24 cellular contexts compared by ENCODE assay signal in the genomic region with DNA sequence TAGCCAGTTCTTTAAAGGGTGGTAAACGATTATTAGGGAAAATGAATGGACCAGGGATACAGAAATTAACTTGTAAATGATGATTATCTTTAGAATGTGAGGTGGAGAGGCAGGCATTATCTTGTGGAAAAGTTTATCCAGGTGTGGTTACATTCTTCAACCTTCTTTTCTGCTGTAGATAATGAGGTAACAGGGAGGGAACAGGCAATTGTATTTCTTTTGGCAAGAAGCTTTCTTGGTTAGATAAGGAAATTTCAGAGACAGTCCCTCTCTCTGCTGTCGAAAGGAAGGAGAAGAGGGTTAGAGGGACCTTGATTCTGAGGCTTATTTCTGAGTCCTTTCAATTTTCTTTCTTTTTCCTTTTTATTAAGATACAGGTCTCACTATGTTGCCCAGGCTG.
"Had no signal": no experiment of that assay in that cellular context is flagged by ENCODE, and none has a peak within 500 bp of the region (broad histone marks: within the 10 kb centered on the region; RNA-seq: fewer than 3 reads in every experiment).

No MANE protein-coding gene starts in this region.

- H3K9me3 ChIP-seq: adrenal gland, ascending aorta, gastroesophageal sphincter, lower lobe of right lung, mucosa of descending colon, upper lobe of right lung had no signal

- H3K27ac Mint-ChIP-seq: activated CD8-positive, alpha-beta memory T cell treated with anti-CD3 and anti-CD28 coated beads, Interleukin-2, amount 10 ng/mL, durations not matched to agents 7 days and 5 days; activated CD8-positive, alpha-beta T cell treated with anti-CD3 and anti-CD28 coated beads, Interleukin-2, amount 10 ng/mL, durations not matched to agents 7 days and 5 days; brain; dendritic cell treated with granulocyte-macrophage colony-stimulating factor and Interleukin-4, amounts not matched to agents 40 ng/mL and 50 ng/mL, for 4 days; nephron; stimulated activated effector memory CD8-positive, alpha-beta T cell treated with anti-CD3 and anti-CD28 coated beads, Interleukin-12 subunit alpha, Interleukin-12 subunit beta, amount 100 ng/mL, for 72 hours; stimulated activated naive CD8-positive, alpha-beta T cell treated with anti-CD3 and anti-CD28 coated beads, Interleukin-15, Interleukin-2, amounts not matched to agents 100 ng/mL and 50 ng/mL, for 24 hours had no signal

- H3K4me1 ChIP-seq: ascending aorta, gastroesophageal sphincter, lower lobe of right lung, upper lobe of right lung had no signal

- H3K4me3 ChIP-seq: adrenal gland, ascending aorta, gastroesophageal sphincter, lower lobe of right lung, mucosa of descending colon, upper lobe of right lung had no signal

- H3K4me1 Mint-ChIP-seq: brain, nephron had no signal

- H3K27ac ChIP-seq: ascending aorta, gastroesophageal sphincter, lower lobe of right lung, upper lobe of right lung had no signal

- H3K9me3 Mint-ChIP-seq: activated naive CD4-positive, alpha-beta T cell treated with anti-CD3 and anti-CD28 coated beads for 36 hours; dendritic cell treated with granulocyte-macrophage colony-stimulating factor and Interleukin-4, amounts not matched to agents 40 ng/mL and 50 ng/mL, for 4 days; stimulated activated effector memory CD8-positive, alpha-beta T cell treated with anti-CD3 and anti-CD28 coated beads, Interleukin-12 subunit alpha, Interleukin-12 subunit beta, amount 100 ng/mL, for 72 hours; stimulated activated naive CD8-positive, alpha-beta T cell treated with anti-CD3 and anti-CD28 coated beads, Interleukin-15, Interleukin-2, amounts not matched to agents 100 ng/mL and 50 ng/mL, for 24 hours had no signal

- H3K27me3 ChIP-seq: adrenal gland, ascending aorta, gastroesophageal sphincter, upper lobe of right lung had no signal

- ATAC-seq: activated CD8-positive, alpha-beta memory T cell treated with anti-CD3 and anti-CD28 coated beads, Interleukin-2, amount 10 ng/mL, durations not matched to agents 7 days and 5 days; activated CD8-positive, alpha-beta T cell treated with anti-CD3 and anti-CD28 coated beads, Interleukin-2, amount 10 ng/mL, durations not matched to agents 7 days and 5 days; gastroesophageal sphincter; lower lobe of right lung; mucosa of descending colon; sciatic nerve; stimulated activated effector memory CD8-positive, alpha-beta T cell treated with anti-CD3 and anti-CD28 coated beads, Interleukin-12 subunit alpha, Interleukin-12 subunit beta, amount 100 ng/mL, for 72 hours; upper lobe of right lung had no signal

- H3K36me3 Mint-ChIP-seq: activated naive CD8-positive, alpha-beta T cell treated with anti-CD3 and anti-CD28 coated beads for 36 hours; brain; stimulated activated effector memory CD8-positive, alpha-beta T cell treated with anti-CD3 and anti-CD28 coated beads, Interleukin-12 subunit alpha, Interleukin-12 subunit beta, amount 100 ng/mL, for 72 hours had no signal

- H3K36me3 ChIP-seq: adrenal gland, ascending aorta, gastroesophageal sphincter, lower lobe of right lung, upper lobe of right lung had no signal

- H3K4me3 Mint-ChIP-seq: activated CD4-positive, alpha-beta T cell treated with anti-CD3 and anti-CD28 coated beads for 36 hours; activated CD8-positive, alpha-beta memory T cell treated with anti-CD3 and anti-CD28 coated beads, Interleukin-2, amount 10 ng/mL, durations not matched to agents 7 days and 5 days; activated CD8-positive, alpha-beta T cell treated with anti-CD3 and anti-CD28 coated beads, Interleukin-2, amount 10 ng/mL, durations not matched to agents 7 days and 5 days; activated naive CD4-positive, alpha-beta T cell treated with anti-CD3 and anti-CD28 coated beads for 36 hours; activated naive CD8-positive, alpha-beta T cell treated with anti-CD3 and anti-CD28 coated beads for 36 hours; brain; dendritic cell treated with granulocyte-macrophage colony-stimulating factor and Interleukin-4, amounts not matched to agents 40 ng/mL and 50 ng/mL, for 4 days; nephron; stimulated activated effector memory CD8-positive, alpha-beta T cell treated with anti-CD3 and anti-CD28 coated beads, Interleukin-12 subunit alpha, Interleukin-12 subunit beta, amount 100 ng/mL, for 72 hours; stimulated activated naive CD8-positive, alpha-beta T cell treated with anti-CD3 and anti-CD28 coated beads, Interleukin-15, Interleukin-2, amounts not matched to agents 100 ng/mL and 50 ng/mL, for 24 hours had no signal

- DNase-seq: activated CD4-positive, alpha-beta T cell treated with anti-CD3 and anti-CD28 coated beads for 36 hours; activated CD4-positive, CD25-positive, alpha-beta regulatory T cell; activated CD8-positive, alpha-beta memory T cell treated with anti-CD3 and anti-CD28 coated beads, Interleukin-2, amount 10 ng/mL, durations not matched to agents 7 days and 5 days; activated CD8-positive, alpha-beta T cell treated with anti-CD3 and anti-CD28 coated beads, Interleukin-2, amount 10 ng/mL, durations not matched to agents 7 days and 5 days; activated effector memory CD4-positive, alpha-beta T cell treated with Interleukin-2 at 50 U/mL for 16 hours; activated naive CD4-positive, alpha-beta T cell treated with anti-CD3 and anti-CD28 coated beads for 36 hours; activated naive CD8-positive, alpha-beta T cell treated with anti-CD3 and anti-CD28 coated beads for 36 hours; central memory CD4-positive, alpha-beta T cell; effector CD4-positive, alpha-beta T cell; lower lobe of right lung; mucosa of descending colon; small intestine; stimulated activated CD4-positive, alpha-beta T cell treated with anti-CD3 and anti-CD28 coated beads, Interleukin-4, amount 100 ng/mL, for 24 hours; substantia nigra; upper lobe of right lung had no signal
